In the genomic region with DNA sequence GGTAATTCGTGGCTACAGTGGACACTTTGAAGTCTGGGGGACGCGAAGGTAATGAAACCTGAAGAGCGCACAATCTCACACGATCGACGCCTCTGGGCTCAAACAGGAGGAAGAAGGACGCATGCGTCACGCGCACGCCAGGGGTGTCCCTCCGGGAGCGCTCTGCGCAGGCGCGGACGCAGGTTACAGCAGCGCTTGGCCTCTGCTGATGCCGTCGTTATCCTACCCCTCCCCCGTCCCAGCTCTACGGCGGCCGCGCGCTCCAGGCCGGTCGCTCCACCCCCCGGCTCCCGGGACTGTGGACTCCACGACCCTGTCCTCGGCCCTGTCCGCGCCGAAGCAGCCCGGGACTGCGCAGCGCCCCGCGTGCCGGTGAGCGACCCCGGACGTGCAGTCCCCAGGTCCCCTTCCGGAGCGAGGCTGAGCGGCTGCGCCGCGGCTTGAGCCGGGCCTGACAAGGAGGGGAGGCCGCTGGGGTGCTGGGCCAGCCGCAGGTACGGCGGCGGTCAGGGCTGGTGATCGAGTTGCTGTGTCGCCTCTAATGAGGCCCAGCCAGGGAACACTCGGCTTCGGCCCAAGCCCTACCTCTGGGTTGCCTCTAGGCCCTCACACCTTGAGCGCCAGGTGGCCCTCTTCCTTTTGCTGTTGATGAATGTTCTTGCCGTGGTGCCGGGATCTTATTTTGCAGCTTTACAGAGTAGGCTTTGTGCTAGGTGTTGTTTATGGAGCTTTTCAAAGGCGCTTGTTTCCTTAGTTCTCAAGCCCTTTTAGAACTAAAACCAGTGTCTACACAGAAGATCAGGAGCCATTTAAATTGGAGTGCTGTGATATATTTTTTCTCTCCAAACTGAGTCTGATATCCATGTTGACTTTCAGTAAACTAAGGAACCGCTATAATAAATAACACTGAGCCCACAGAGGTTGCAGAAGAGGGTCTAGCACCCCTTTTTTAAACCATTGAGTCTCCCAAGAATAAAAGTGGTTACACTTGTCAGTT, we compare ENCODE assay signal across 1 cellular context.
TF ChIP-seq lines count a peak whose summit lies in the region.

Gene TMEM106B (plus strand): TSS at position 241 of the 997 bp plus-strand sequence. CDS start 3,517 bp downstream, outside the sequence.

TF ChIP-seq in K562, 482 proteins besides CTCF, POLR2A, EP300 and RAD21 (continued from another document and continues in another):
- TF ChIP-seq ZNF398 (CRISPR knock-in tag; IDR thresholded peaks at IDR 0.05) = no peak
- peak; percentile 93 for TF ChIP-seq RBFOX2 (IDR thresholded peaks at IDR 0.05; ENCODE audit: low read depth, low read length)
- TF ChIP-seq ID3 (CRISPR knock-in tag; IDR thresholded peaks at IDR 0.05) = no peak
- TF ChIP-seq ID3 (tag; IDR thresholded peaks at IDR 0.05) = no peak
- TF ChIP-seq RREB1 (CRISPR knock-in tag; IDR thresholded peaks at IDR 0.05) = peak; percentile 80; the same call in 1 of the 2 replicates
- TF ChIP-seq ZNF764 (CRISPR knock-in tag; IDR thresholded peaks at IDR 0.05; ENCODE audit: low read depth) = no peak
- TF ChIP-seq, protein P1, sequence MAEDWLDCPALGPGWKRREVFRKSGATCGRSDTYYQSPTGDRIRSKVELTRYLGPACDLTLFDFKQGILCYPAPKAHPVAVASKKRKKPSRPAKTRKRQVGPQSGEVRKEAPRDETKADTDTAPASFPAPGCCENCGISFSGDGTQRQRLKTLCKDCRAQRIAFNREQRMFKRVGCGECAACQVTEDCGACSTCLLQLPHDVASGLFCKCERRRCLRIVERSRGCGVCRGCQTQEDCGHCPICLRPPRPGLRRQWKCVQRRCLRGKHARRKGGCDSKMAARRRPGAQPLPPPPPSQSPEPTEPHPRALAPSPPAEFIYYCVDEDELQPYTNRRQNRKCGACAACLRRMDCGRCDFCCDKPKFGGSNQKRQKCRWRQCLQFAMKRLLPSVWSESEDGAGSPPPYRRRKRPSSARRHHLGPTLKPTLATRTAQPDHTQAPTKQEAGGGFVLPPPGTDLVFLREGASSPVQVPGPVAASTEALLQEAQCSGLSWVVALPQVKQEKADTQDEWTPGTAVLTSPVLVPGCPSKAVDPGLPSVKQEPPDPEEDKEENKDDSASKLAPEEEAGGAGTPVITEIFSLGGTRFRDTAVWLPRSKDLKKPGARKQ (CRISPR knock-in tag; IDR thresholded peaks at IDR 0.05) = no peak
- no peak for TF ChIP-seq CBX2 (IDR thresholded peaks at IDR 0.05; ENCODE audit: insufficient read depth, low read length, poor library complexity, severe bottlenecking)
- no peak for TF ChIP-seq SLC30A9 (CRISPR knock-in tag; IDR thresholded peaks at IDR 0.05)
- TF ChIP-seq TEAD2 (tag; IDR thresholded peaks at IDR 0.05) = no peak
- TF ChIP-seq TRIM24 (IDR thresholded peaks at IDR 0.05) = no peak
- TF ChIP-seq ZNF586 (CRISPR knock-in tag; conservative IDR thresholded peaks at IDR 0.05) = no peak
- TF ChIP-seq, protein P2, sequence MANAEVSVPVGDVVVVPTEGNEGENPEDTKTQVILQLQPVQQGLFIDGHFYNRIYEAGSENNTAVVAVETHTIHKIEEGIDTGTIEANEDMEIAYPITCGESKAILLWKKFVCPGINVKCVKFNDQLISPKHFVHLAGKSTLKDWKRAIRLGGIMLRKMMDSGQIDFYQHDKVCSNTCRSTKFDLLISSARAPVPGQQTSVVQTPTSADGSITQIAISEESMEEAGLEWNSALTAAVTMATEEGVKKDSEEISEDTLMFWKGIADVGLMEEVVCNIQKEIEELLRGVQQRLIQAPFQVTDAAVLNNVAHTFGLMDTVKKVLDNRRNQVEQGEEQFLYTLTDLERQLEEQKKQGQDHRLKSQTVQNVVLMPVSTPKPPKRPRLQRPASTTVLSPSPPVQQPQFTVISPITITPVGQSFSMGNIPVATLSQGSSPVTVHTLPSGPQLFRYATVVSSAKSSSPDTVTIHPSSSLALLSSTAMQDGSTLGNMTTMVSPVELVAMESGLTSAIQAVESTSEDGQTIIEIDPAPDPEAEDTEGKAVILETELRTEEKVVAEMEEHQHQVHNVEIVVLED (CRISPR knock-in tag; IDR thresholded peaks at IDR 0.05) = peak; percentile 72; the same call in 1 of the 2 replicates
- no peak for TF ChIP-seq ZNF668 (CRISPR knock-in tag; IDR thresholded peaks at IDR 0.05)
- no peak for TF ChIP-seq CBFA2T2 (conservative IDR thresholded peaks at IDR 0.05)
- no peak for TF ChIP-seq MTA2 (IDR thresholded peaks at IDR 0.05; ENCODE audit: low read depth)
- no peak for TF ChIP-seq HOXB6 (CRISPR knock-in tag; IDR thresholded peaks at IDR 0.05; ENCODE audit: borderline replicate concordance)
- TF ChIP-seq GABPB1 (CRISPR knock-in tag; IDR thresholded peaks at IDR 0.05) = peak; percentile 77
- peak; percentile 62; the same call in 1 of the 2 replicates for TF ChIP-seq SIN3B (IDR thresholded peaks at IDR 0.05; ENCODE audit: low read depth)
- peak; percentile 8 for TF ChIP-seq PRDM10 (IDR thresholded peaks at IDR 0.05; ENCODE audit: partially characterized antibody)
- no peak for TF ChIP-seq ZNF584 (CRISPR knock-in tag; IDR thresholded peaks at IDR 0.05; ENCODE audit: low read depth)
- no peak for TF ChIP-seq SMAD2 (IDR thresholded peaks at IDR 0.05; ENCODE audit: low read depth, low read length)
- no peak for TF ChIP-seq GTF2B (IDR thresholded peaks at IDR 0.05; ENCODE audit: extremely low read depth, insufficient read length)
- no peak for TF ChIP-seq BMI1 (IDR thresholded peaks at IDR 0.05; ENCODE audit: low read length)
- TF ChIP-seq RBM15 (IDR thresholded peaks at IDR 0.05; ENCODE audit: insufficient read depth, low read length) = no peak
- no peak for TF ChIP-seq MECOM (CRISPR knock-in tag; IDR thresholded peaks at IDR 0.05)
- TF ChIP-seq RFX1 (IDR thresholded peaks at IDR 0.05) = no peak
- no peak for TF ChIP-seq ZNF184 (CRISPR knock-in tag; IDR thresholded peaks at IDR 0.05)
- TF ChIP-seq MAZ (CRISPR knock-in tag; conservative IDR thresholded peaks at IDR 0.05 in 1 of 2, IDR thresholded peaks at IDR 0.05 in 1 of 2) = peak; percentile 66 to 89
- TF ChIP-seq KLF16 (IDR thresholded peaks at IDR 0.05) = 0 out of 2 replicates have a peak, but pooled peaks have one; percentile 48
- TF ChIP-seq GTF2E2 (tag; IDR thresholded peaks at IDR 0.05) = no peak
- TF ChIP-seq L3MBTL2 (IDR thresholded peaks at IDR 0.05) = peak; percentile 99
- no peak for TF ChIP-seq HDGF (IDR thresholded peaks at IDR 0.05)
- TF ChIP-seq ZNF274 (IDR thresholded peaks at IDR 0.05; ENCODE audit: borderline replicate concordance, low read depth, low read length) = no peak
- peak; percentile 90 for TF ChIP-seq ZBTB33 (CRISPR knock-in tag; IDR thresholded peaks at IDR 0.05)
- no peak for TF ChIP-seq ZNF354B (CRISPR knock-in tag; IDR thresholded peaks at IDR 0.05)
- TF ChIP-seq ATF3 (IDR thresholded peaks at IDR 0.05) = no peak
- no peak for TF ChIP-seq ATF3 (CRISPR knock-in tag; conservative IDR thresholded peaks at IDR 0.05)
